ENCODE assay signal across 19 cellular contexts in the genomic region with DNA sequence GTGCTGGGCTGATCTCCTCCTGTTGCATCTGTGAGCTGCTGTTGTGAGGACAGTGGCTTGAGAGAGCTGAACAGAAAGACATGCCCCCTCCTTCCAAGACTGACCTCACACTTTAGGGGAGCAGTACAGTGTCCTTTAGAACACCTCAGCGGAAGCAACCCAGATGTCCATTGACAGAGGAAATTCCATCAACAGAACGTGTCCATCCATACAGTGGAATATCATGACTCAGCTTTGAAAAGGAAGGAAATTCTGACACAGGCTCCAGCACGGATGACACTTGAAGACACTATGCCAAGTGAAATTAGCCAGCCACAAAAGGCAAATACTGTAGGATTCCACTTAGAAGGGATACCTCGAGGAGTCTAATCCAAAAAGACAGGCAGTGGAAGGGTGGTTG.
DNase-seq lines count a peak whose midpoint lies in the region; ATAC-seq and TF ChIP-seq lines count a peak whose summit lies in the region.
"Had no signal": no experiment of that assay in that cellular context is flagged by ENCODE, and none has a peak within 500 bp of the region (broad histone marks: within the 10 kb centered on the region; RNA-seq: fewer than 3 reads in every experiment).

No MANE protein-coding gene starts in this region.

- TF ChIP-seq EP300 in transverse colon (IDR thresholded peaks at IDR 0.05; ENCODE audit: low read depth): no peak

- no peak for ATAC-seq in activated T-helper 17 cell treated with anti-CD3 and anti-CD28 coated beads, Interleukin-2, amount 50 U/mL, for 72 hours (replicated peaks)
- ATAC-seq: A549, left lobe of liver had no signal

- H3K27me3 ChIP-seq in ACC112 (ENCODE audit: insufficient read depth, low read length) (no peaks in the 10 kb centered on the region), transverse colon (no peaks in the 10 kb centered on the region)
- H3K27me3 ChIP-seq: neutrophil, stomach had no signal

- peak; percentile 91 for DNase-seq in HT1080 (ENCODE audit: low read depth)
- DNase-seq in amniotic stem cell (lab: John Stamatoyannopoulos, UW): peak; percentile 12
- DNase-seq in fibroblast of peridontal ligament (ENCODE audit: extremely low read depth): peak; percentile 40
- no peak for DNase-seq in SKM-1 (lab: John Stamatoyannopoulos, UW; ENCODE audit: unreplicated experiment)
- DNase-seq in NAMALWA (ENCODE audit: low spot score): no peak
- no peak for DNase-seq in transverse colon
- DNase-seq: activated CD4-positive, alpha-beta T cell treated with anti-CD3 and anti-CD28 coated beads, Interleukin-2, amount 10 ng/mL, durations not matched to agents 7 days and 5 days; activated naive CD4-positive, alpha-beta T cell treated with Interleukin-2 at 50 U/mL for 16 hours; CD8-positive, alpha-beta memory T cell; DND-41; effector CD4-positive, alpha-beta T cell; stomach had no signal

- H3K27ac Mint-ChIP-seq in activated T-helper 17 cell treated with anti-CD3 and anti-CD28 coated beads, Interleukin-2, amount 50 U/mL, for 72 hours: no peak overlapping the region
- H3K27ac Mint-ChIP-seq: activated CD4-positive, alpha-beta T cell treated with anti-CD3 and anti-CD28 coated beads, Interleukin-2, amount 10 ng/mL, durations not matched to agents 7 days and 5 days; CD8-positive, alpha-beta memory T cell; IgD-negative memory B cell had no signal

- H2AFZ ChIP-seq in ACC112 (ENCODE audit: low read length, unreplicated experiment): no peak overlapping the region

- H3K9me3 ChIP-seq in transverse colon: no peaks in the 10 kb centered on the region
- H3K9me3 ChIP-seq: A549, neutrophil, stomach had no signal

- in situ Hi-C loops in transverse colon (cut with MboI; ENCODE audit: low pct_ligation_motif_present in 1 of 4, low pct_unique_long_range_greater_than_20kb in 1 of 4, low sequenced_read_pairs in 3 of 4): no loop called here

- H3K4me1 ChIP-seq in ACC112 (ENCODE audit: control insufficient read depth, insufficient read depth, low read length, unreplicated experiment): no peaks in the 10 kb centered on the region
- H3K4me1 ChIP-seq in transverse colon: no peaks in the 10 kb centered on the region
- H3K4me1 ChIP-seq: A549, stomach had no signal

- TF ChIP-seq CTCF in transverse colon (IDR thresholded peaks at IDR 0.05): no peak

- WGBS in transverse colon (ENCODE audit: low coverage in 1 of 2), 2 donors: 77% methylated on average over 4 of the region's 4 CpGs; no CpG with 5 or more reads in 1 of the 2 donors

- H3K36me3 Mint-ChIP-seq in activated T-helper 17 cell treated with anti-CD3 and anti-CD28 coated beads, Interleukin-2, amount 50 U/mL, for 72 hours (ENCODE audit: low read depth): peaks cover 7% of the 10 kb centered on the region

- H3K27me3 Mint-ChIP-seq in activated T-helper 17 cell treated with anti-CD3 and anti-CD28 coated beads, Interleukin-2, amount 50 U/mL, for 72 hours: no peaks in the 10 kb centered on the region
- H3K27me3 Mint-ChIP-seq: activated CD4-positive, alpha-beta T cell treated with anti-CD3 and anti-CD28 coated beads, Interleukin-2, amount 10 ng/mL, durations not matched to agents 7 days and 5 days; CD8-positive, alpha-beta memory T cell; IgD-negative memory B cell had no signal

- H3K27ac ChIP-seq in ACC112 (ENCODE audit: low read depth, low read length) (peak overlapping the region; percentile 34), transverse colon (no peak overlapping the region)
- H3K27ac ChIP-seq: A549, neutrophil, SK-N-MC, stomach had no signal

- no peaks in the 10 kb centered on the region for H3K9me3 Mint-ChIP-seq in activated T-helper 17 cell treated with anti-CD3 and anti-CD28 coated beads, Interleukin-2, amount 50 U/mL, for 72 hours
- H3K9me3 Mint-ChIP-seq: activated CD4-positive, alpha-beta T cell treated with anti-CD3 and anti-CD28 coated beads, Interleukin-2, amount 10 ng/mL, durations not matched to agents 7 days and 5 days; CD8-positive, alpha-beta memory T cell had no signal

- TF ChIP-seq POLR2A in transverse colon (IDR thresholded peaks at IDR 0.05): no peak

- intact Hi-C loops in transverse colon (cut with DNase I; ENCODE audit: low total_unique reads): no loop called here

- no peak overlapping the region for H3K4me3 Mint-ChIP-seq in activated T-helper 17 cell treated with anti-CD3 and anti-CD28 coated beads, Interleukin-2, amount 50 U/mL, for 72 hours
- H3K4me3 Mint-ChIP-seq: activated CD4-positive, alpha-beta T cell treated with anti-CD3 and anti-CD28 coated beads, Interleukin-2, amount 10 ng/mL, durations not matched to agents 7 days and 5 days; CD8-positive, alpha-beta memory T cell had no signal

- H3K79me2 ChIP-seq in ACC112 (ENCODE audit: control insufficient read depth, insufficient read depth, low read length, unreplicated experiment): no peaks in the 10 kb centered on the region

- H3K36me3 ChIP-seq in ACC112 (ENCODE audit: insufficient read depth, low read length) (no peaks in the 10 kb centered on the region), transverse colon (no peaks in the 10 kb centered on the region)

- H3K4me1 Mint-ChIP-seq in activated T-helper 17 cell treated with anti-CD3 and anti-CD28 coated beads, Interleukin-2, amount 50 U/mL, for 72 hours: no peaks in the 10 kb centered on the region
- H3K4me1 Mint-ChIP-seq: activated CD4-positive, alpha-beta T cell treated with anti-CD3 and anti-CD28 coated beads, Interleukin-2, amount 10 ng/mL, durations not matched to agents 7 days and 5 days; CD8-positive, alpha-beta memory T cell had no signal

- no peak overlapping the region for H3K4me3 ChIP-seq in ACC112 (ENCODE audit: low read depth, low read length)
- no peak overlapping the region for H3K4me3 ChIP-seq in transverse colon
- H3K4me3 ChIP-seq: A549, SK-N-MC, stomach had no signal

Comparison
In these comparisons a context has a peak if more than half of its experiments do, and no peak if none do; other contexts are left out.
1. DNase-seq: peak in HT1080 (single experiment), amniotic stem cell (single experiment) and fibroblast of peridontal ligament (single experiment); none in SKM-1 (single experiment), NAMALWA (single experiment) and transverse colon (single experiment).